In the genomic region with DNA sequence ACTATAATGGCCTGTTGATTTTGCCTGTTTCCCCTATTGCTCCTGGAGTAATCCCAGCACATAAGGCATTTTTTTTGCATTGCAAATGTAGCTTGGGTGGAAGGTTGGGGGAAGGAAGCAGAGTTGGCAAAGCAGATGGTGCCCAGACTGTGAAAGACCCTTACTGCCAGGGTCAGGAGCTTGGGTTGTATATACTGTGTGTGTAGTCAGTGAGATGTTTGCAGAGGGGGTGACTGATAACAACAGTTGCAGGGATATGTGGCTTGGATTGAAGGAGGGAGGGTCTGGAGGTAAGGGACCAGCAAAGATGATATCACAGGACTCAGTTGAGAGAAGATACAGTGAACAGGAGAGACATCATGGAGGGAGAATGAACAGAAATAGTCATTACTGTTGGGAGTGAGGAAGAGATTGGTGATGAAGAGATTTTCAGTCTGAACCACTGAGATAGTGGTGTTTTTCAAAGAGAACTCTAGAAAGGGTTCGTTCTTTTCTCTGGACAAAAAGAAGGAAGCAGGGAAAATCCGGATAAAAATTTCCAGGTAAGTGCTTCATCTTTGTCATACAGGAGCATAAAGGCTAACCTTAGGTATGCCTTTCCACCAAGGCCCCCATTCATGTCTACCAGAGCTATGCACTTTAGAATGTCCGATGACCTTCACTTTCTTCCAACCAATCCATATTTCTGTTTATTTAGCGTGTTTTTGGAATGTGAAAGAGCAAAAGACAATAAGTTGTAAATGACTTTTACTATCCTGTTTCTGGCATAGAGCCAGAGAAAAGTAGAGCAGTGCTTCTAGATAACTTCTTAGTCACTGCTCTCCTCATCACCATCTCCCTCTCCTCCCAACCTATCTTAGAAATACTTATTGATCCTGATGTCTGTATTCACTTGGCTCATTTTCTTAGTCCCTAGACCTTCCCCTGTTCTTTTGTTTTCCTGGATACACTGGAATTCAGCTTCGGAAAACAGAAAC, we compare ENCODE assay signal across 1 cellular context.
A peak's percentile ranks its signal among the peaks of the same experiment; 100 is the strongest.
TF ChIP-seq lines count a peak whose summit lies in the region.

No MANE protein-coding gene starts in this region.

TF ChIP-seq in HepG2, 621 proteins besides CTCF, POLR2A, EP300 and RAD21 (continued from another document and continues in another):
- TF ChIP-seq, protein P1, sequence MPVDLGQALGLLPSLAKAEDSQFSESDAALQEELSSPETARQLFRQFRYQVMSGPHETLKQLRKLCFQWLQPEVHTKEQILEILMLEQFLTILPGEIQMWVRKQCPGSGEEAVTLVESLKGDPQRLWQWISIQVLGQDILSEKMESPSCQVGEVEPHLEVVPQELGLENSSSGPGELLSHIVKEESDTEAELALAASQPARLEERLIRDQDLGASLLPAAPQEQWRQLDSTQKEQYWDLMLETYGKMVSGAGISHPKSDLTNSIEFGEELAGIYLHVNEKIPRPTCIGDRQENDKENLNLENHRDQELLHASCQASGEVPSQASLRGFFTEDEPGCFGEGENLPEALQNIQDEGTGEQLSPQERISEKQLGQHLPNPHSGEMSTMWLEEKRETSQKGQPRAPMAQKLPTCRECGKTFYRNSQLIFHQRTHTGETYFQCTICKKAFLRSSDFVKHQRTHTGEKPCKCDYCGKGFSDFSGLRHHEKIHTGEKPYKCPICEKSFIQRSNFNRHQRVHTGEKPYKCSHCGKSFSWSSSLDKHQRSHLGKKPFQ (CRISPR knock-in tag; IDR thresholded peaks at IDR 0.05; ENCODE audit: insufficient replicate concordance), result no peak
- TF ChIP-seq ZNF232 (CRISPR knock-in tag; IDR thresholded peaks at IDR 0.05; ENCODE audit: borderline replicate concordance), result no peak
- 0 out of 2 replicates have a peak, but pooled peaks have one; percentile 7 for TF ChIP-seq CBFB (CRISPR knock-in tag; IDR thresholded peaks at IDR 0.05)
- TF ChIP-seq, protein P2, sequence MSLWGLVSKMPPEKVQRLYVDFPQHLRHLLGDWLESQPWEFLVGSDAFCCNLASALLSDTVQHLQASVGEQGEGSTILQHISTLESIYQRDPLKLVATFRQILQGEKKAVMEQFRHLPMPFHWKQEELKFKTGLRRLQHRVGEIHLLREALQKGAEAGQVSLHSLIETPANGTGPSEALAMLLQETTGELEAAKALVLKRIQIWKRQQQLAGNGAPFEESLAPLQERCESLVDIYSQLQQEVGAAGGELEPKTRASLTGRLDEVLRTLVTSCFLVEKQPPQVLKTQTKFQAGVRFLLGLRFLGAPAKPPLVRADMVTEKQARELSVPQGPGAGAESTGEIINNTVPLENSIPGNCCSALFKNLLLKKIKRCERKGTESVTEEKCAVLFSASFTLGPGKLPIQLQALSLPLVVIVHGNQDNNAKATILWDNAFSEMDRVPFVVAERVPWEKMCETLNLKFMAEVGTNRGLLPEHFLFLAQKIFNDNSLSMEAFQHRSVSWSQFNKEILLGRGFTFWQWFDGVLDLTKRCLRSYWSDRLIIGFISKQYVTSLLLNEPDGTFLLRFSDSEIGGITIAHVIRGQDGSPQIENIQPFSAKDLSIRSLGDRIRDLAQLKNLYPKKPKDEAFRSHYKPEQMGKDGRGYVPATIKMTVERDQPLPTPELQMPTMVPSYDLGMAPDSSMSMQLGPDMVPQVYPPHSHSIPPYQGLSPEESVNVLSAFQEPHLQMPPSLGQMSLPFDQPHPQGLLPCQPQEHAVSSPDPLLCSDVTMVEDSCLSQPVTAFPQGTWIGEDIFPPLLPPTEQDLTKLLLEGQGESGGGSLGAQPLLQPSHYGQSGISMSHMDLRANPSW (CRISPR knock-in tag; IDR thresholded peaks at IDR 0.05; ENCODE audit: borderline replicate concordance), result no peak
- peak; percentile 49; the same call in 1 of the 2 replicates for TF ChIP-seq KAT7 (CRISPR knock-in tag; IDR thresholded peaks at IDR 0.05; ENCODE audit: borderline replicate concordance)
- TF ChIP-seq ZNF816 (CRISPR knock-in tag; IDR thresholded peaks at IDR 0.05; ENCODE audit: borderline replicate concordance), result peak; percentile 87; the same call in 1 of the 2 replicates
- TF ChIP-seq ZNF501 (CRISPR knock-in tag; IDR thresholded peaks at IDR 0.05), result no peak
- TF ChIP-seq, protein P3, sequence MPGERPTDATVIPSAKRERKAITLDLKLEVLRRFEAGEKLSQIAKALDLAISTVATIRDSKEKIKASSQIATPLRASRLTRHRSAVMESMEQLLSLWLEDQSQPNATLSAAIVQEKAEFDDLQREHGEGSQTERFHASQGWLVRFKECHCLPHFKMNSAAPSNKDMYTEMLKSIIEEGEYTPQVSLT (CRISPR knock-in tag; IDR thresholded peaks at IDR 0.05; ENCODE audit: borderline replicate concordance, low read depth), result no peak
- TF ChIP-seq ZNF234 (CRISPR knock-in tag; conservative IDR thresholded peaks at IDR 0.05), result no peak
- peak; percentile 74 for TF ChIP-seq KLF9 (CRISPR knock-in tag; IDR thresholded peaks at IDR 0.05; ENCODE audit: low read depth)
- TF ChIP-seq SMARCE1 (IDR thresholded peaks at IDR 0.05; ENCODE audit: borderline replicate concordance), result peak; percentile 84; the same call in 1 of the 2 replicates
- peak; percentile 85 for TF ChIP-seq SMARCC2 (IDR thresholded peaks at IDR 0.05)
- TF ChIP-seq BRCA1 (CRISPR knock-in tag; IDR thresholded peaks at IDR 0.05), result peak; percentile 63; the same call in 1 of the 2 replicates
- TF ChIP-seq, protein P4, sequence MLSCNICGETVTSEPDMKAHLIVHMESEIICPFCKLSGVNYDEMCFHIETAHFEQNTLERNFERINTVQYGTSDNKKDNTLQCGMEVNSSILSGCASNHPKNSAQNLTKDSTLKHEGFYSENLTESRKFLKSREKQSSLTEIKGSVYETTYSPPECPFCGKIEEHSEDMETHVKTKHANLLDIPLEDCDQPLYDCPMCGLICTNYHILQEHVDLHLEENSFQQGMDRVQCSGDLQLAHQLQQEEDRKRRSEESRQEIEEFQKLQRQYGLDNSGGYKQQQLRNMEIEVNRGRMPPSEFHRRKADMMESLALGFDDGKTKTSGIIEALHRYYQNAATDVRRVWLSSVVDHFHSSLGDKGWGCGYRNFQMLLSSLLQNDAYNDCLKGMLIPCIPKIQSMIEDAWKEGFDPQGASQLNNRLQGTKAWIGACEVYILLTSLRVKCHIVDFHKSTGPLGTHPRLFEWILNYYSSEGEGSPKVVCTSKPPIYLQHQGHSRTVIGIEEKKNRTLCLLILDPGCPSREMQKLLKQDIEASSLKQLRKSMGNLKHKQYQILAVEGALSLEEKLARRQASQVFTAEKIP (CRISPR knock-in tag; IDR thresholded peaks at IDR 0.05; ENCODE audit: borderline replicate concordance), result no peak
- TF ChIP-seq, protein P5, sequence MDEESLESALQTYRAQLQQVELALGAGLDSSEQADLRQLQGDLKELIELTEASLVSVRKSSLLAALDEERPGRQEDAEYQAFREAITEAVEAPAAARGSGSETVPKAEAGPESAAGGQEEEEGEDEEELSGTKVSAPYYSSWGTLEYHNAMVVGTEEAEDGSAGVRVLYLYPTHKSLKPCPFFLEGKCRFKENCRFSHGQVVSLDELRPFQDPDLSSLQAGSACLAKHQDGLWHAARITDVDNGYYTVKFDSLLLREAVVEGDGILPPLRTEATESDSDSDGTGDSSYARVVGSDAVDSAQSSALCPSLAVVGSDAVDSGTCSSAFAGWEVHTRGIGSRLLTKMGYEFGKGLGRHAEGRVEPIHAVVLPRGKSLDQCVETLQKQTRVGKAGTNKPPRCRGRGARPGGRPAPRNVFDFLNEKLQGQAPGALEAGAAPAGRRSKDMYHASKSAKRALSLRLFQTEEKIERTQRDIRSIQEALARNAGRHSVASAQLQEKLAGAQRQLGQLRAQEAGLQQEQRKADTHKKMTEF (CRISPR knock-in tag; IDR thresholded peaks at IDR 0.05), result peak; percentile 92
- TF ChIP-seq, protein P6, sequence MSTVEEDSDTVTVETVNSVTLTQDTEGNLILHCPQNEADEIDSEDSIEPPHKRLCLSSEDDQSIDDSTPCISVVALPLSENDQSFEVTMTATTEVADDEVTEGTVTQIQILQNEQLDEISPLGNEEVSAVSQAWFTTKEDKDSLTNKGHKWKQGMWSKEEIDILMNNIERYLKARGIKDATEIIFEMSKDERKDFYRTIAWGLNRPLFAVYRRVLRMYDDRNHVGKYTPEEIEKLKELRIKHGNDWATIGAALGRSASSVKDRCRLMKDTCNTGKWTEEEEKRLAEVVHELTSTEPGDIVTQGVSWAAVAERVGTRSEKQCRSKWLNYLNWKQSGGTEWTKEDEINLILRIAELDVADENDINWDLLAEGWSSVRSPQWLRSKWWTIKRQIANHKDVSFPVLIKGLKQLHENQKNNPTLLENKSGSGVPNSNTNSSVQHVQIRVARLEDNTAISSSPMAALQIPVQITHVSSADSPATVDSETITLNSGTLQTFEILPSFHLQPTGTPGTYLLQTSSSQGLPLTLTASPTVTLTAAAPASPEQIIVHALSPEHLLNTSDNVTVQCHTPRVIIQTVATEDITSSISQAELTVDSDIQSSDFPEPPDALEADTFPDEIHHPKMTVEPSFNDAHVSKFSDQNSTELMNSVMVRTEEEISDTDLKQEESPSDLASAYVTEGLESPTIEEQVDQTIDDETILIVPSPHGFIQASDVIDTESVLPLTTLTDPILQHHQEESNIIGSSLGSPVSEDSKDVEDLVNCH (CRISPR knock-in tag; IDR thresholded peaks at IDR 0.05), result 0 out of 2 replicates have a peak, but pooled peaks have one; percentile 60
- TF ChIP-seq RFX1 (IDR thresholded peaks at IDR 0.05), result no peak
- no peak for TF ChIP-seq ATF7-NPFF (CRISPR knock-in tag; IDR thresholded peaks at IDR 0.05; ENCODE audit: low read depth)
- peak; percentile 62; the same call in 1 of the 2 replicates for TF ChIP-seq ETV5 (CRISPR knock-in tag; IDR thresholded peaks at IDR 0.05; ENCODE audit: borderline replicate concordance)
- peak; percentile 49; the same call in 1 of the 2 replicates for TF ChIP-seq KAT2B (IDR thresholded peaks at IDR 0.05; ENCODE audit: borderline replicate concordance, low read depth, low read length)
- TF ChIP-seq ZKSCAN5 (CRISPR knock-in tag; IDR thresholded peaks at IDR 0.05), result no peak
- peak; percentile 84 for TF ChIP-seq ZBTB3 (CRISPR knock-in tag; IDR thresholded peaks at IDR 0.05; ENCODE audit: borderline replicate concordance, low read depth)
- TF ChIP-seq, protein P7, sequence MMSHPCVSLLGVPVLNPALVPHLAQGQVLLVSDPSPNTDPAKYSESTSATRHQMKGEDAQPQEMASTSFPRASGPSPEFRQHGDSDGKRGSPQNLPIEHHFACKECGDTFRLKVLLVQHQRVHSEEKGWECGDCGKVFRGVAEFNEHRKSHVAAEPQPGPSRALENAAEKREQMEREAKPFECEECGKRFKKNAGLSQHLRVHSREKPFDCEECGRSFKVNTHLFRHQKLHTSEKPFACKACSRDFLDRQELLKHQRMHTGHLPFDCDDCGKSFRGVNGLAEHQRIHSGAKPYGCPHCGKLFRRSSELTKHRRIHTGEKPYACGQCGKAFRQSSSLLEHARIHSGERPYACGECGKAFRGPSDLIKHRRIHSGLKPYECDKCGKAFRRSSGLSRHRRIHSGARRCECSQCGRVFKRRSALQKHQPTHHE (CRISPR knock-in tag; IDR thresholded peaks at IDR 0.05; ENCODE audit: borderline replicate concordance), result no peak
- TF ChIP-seq ESRRA (CRISPR knock-in tag; IDR thresholded peaks at IDR 0.05; ENCODE audit: low read depth), result peak; percentile 89; the same call in 1 of the 2 replicates
- peak; percentile 38; the same call in 1 of the 2 replicates for TF ChIP-seq SMC3 (IDR thresholded peaks at IDR 0.05; ENCODE audit: low read length)
- TF ChIP-seq, protein P8, sequence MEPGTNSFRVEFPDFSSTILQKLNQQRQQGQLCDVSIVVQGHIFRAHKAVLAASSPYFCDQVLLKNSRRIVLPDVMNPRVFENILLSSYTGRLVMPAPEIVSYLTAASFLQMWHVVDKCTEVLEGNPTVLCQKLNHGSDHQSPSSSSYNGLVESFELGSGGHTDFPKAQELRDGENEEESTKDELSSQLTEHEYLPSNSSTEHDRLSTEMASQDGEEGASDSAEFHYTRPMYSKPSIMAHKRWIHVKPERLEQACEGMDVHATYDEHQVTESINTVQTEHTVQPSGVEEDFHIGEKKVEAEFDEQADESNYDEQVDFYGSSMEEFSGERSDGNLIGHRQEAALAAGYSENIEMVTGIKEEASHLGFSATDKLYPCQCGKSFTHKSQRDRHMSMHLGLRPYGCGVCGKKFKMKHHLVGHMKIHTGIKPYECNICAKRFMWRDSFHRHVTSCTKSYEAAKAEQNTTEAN (CRISPR knock-in tag; conservative IDR thresholded peaks at IDR 0.05), result peak; percentile 94
- no peak for TF ChIP-seq ARID2 (CRISPR knock-in tag; IDR thresholded peaks at IDR 0.05; ENCODE audit: borderline replicate concordance)
- TF ChIP-seq, protein P9, sequence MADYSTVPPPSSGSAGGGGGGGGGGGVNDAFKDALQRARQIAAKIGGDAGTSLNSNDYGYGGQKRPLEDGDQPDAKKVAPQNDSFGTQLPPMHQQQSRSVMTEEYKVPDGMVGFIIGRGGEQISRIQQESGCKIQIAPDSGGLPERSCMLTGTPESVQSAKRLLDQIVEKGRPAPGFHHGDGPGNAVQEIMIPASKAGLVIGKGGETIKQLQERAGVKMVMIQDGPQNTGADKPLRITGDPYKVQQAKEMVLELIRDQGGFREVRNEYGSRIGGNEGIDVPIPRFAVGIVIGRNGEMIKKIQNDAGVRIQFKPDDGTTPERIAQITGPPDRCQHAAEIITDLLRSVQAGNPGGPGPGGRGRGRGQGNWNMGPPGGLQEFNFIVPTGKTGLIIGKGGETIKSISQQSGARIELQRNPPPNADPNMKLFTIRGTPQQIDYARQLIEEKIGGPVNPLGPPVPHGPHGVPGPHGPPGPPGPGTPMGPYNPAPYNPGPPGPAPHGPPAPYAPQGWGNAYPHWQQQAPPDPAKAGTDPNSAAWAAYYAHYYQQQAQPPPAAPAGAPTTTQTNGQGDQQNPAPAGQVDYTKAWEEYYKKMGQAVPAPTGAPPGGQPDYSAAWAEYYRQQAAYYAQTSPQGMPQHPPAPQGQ (CRISPR knock-in tag; IDR thresholded peaks at IDR 0.05; ENCODE audit: borderline replicate concordance), result peak; percentile 57; the same call in 1 of the 2 replicates
- TF ChIP-seq, protein P10, sequence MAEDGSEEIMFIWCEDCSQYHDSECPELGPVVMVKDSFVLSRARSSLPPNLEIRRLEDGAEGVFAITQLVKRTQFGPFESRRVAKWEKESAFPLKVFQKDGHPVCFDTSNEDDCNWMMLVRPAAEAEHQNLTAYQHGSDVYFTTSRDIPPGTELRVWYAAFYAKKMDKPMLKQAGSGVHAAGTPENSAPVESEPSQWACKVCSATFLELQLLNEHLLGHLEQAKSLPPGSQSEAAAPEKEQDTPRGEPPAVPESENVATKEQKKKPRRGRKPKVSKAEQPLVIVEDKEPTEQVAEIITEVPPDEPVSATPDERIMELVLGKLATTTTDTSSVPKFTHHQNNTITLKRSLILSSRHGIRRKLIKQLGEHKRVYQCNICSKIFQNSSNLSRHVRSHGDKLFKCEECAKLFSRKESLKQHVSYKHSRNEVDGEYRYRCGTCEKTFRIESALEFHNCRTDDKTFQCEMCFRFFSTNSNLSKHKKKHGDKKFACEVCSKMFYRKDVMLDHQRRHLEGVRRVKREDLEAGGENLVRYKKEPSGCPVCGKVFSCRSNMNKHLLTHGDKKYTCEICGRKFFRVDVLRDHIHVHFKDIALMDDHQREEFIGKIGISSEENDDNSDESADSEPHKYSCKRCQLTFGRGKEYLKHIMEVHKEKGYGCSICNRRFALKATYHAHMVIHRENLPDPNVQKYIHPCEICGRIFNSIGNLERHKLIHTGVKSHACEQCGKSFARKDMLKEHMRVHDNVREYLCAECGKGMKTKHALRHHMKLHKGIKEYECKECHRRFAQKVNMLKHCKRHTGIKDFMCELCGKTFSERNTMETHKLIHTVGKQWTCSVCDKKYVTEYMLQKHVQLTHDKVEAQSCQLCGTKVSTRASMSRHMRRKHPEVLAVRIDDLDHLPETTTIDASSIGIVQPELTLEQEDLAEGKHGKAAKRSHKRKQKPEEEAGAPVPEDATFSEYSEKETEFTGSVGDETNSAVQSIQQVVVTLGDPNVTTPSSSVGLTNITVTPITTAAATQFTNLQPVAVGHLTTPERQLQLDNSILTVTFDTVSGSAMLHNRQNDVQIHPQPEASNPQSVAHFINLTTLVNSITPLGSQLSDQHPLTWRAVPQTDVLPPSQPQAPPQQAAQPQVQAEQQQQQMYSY (CRISPR knock-in tag; IDR thresholded peaks at IDR 0.05), result 0 out of 2 replicates have a peak, but pooled peaks have one; percentile 62
- TF ChIP-seq SRY (CRISPR knock-in tag; IDR thresholded peaks at IDR 0.05), result peak; percentile 29; the same call in 1 of the 2 replicates
- no peak for TF ChIP-seq ZNF563 (CRISPR knock-in tag; IDR thresholded peaks at IDR 0.05)
- peak; percentile 63; the same call in 1 of the 3 replicates for TF ChIP-seq MXI1 (IDR thresholded peaks at IDR 0.05; ENCODE audit: borderline replicate concordance, low read depth, low read length)
